7 cellular contexts compared by ENCODE assay signal in genomic region chr12:43882578-43883178, GRCh38. TPM values are rescaled to one million over a fixed set of nuclear protein-coding genes. Genes with fewer than 3 reads are reported as not detected.
DNase-seq lines count a peak whose midpoint lies in the region; ATAC-seq and TF ChIP-seq lines count a peak whose summit lies in the region.

No MANE protein-coding gene starts in this region.

- ATAC-seq in GM19438 (IDR thresholded peaks at IDR 0.05; ENCODE audit: low read depth, unreplicated experiment) (peak; percentile 77), HG03378 (IDR thresholded peaks at IDR 0.05; ENCODE audit: unreplicated experiment) (peak; percentile 93)

- H3K4me1 ChIP-seq in cardiac muscle cell (ENCODE audit: low read depth) = peaks cover 17% of the 10 kb centered on the region

- peak; percentile 89 for TF ChIP-seq CTCF in cardiac muscle cell (IDR thresholded peaks at IDR 0.05; ENCODE audit: low read depth, low read length)
- peak; percentile 89 for TF ChIP-seq CTCF in retinal pigment epithelial cell (conservative IDR thresholded peaks at IDR 0.05; ENCODE audit: low read depth, low read length)

- H3K27ac ChIP-seq in cardiac muscle cell = no peak overlapping the region

- H3K27me3 ChIP-seq in cardiac muscle cell = no peaks in the 10 kb centered on the region

- peak; percentile 75 for DNase-seq in ELR (ENCODE audit: low read depth)
- DNase-seq in NCI-H446 (lab: John Stamatoyannopoulos, UW) = peak; percentile 28 to 73
- peak; percentile 14 for DNase-seq in activated naive CD4-positive, alpha-beta T cell treated with anti-CD3 and anti-CD28 coated beads, Interleukin-2, amount 50 U/mL, for 16 hours
- DNase-seq in cardiac muscle cell (ENCODE audit: low read depth in 1 of 2, low spot score in 1 of 2) = peak; percentile 62 to 77
- DNase-seq in retinal pigment epithelial cell (ENCODE audit: low read depth) = no peak

- no peaks in the 10 kb centered on the region for H3K36me3 ChIP-seq in cardiac muscle cell

- H3K4me3 ChIP-seq in cardiac muscle cell (no peak overlapping the region), retinal pigment epithelial cell (ENCODE audit: low read length) (no peak overlapping the region)

- H3K9me3 ChIP-seq in cardiac muscle cell (ENCODE audit: low read depth) = no peaks in the 10 kb centered on the region

RNA-seq across cellular contexts. Expression of gene TMEM117, which starts 46.8 kb away (rescaled TPM):
- 12.7 and 21.0 TPM in 2 replicates for total RNA-seq in cardiac muscle cell
- 12.1 and 18.0 TPM in 2 replicates for polyA plus RNA-seq in cardiac muscle cell
